ENCODE assay signal across 9 cellular contexts in the genomic region with DNA sequence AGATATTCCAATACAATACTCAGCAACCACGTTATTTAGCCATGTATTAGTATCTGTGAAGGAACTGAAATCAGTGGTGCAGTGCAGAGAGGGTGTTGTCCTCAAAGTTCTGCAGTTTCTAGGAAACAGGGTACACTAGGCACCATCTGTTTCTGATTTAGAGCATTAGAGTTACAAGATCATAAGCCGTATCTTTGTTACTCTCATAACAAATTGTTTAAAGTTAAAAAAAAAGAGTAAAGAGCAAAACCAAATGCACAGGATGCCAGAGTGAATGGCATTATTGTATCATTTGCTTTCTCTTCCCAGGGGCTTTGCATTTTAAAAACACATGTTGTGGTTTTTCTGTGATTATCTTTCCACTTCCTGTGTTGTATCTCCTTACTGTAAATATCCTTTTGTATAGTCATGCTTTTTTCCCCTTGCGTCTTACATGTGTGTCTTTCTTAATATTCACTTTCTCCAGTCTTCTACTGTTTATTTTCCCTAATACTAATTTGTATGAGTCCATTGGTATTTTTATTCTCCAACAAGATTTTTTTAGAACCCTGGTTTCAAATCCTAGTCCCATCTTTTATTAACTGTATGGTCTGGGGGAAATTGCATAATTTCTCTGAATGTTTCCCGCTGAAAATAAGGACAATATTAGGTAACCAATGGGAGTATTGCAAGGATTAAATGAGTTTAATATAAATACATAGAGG. TPM values are rescaled to one million over a fixed set of nuclear protein-coding genes. Genes with fewer than 3 reads are reported as not detected.
DNase-seq lines count a peak whose midpoint lies in the region; ATAC-seq and TF ChIP-seq lines count a peak whose summit lies in the region.
"Had no signal": no experiment of that assay in that cellular context is flagged by ENCODE, and none has a peak within 500 bp of the region (broad histone marks: within the 10 kb centered on the region; RNA-seq: fewer than 3 reads in every experiment).

No MANE protein-coding gene starts in this region.

- peak; percentile 49 for ATAC-seq in GM21723 (IDR thresholded peaks at IDR 0.05; ENCODE audit: unreplicated experiment)

- no peaks in the 10 kb centered on the region for H3K79me2 ChIP-seq in DOHH2 (ENCODE audit: control insufficient read depth, low read length)

- peak overlapping the region; percentile 36 for H3K4me2 ChIP-seq in DOHH2 (ENCODE audit: low read length)

- H3K9me3 ChIP-seq in DOHH2 (ENCODE audit: control insufficient read depth, insufficient read depth, low read length) = no peaks in the 10 kb centered on the region

- TF ChIP-seq CTCF in DOHH2 (IDR thresholded peaks at IDR 0.05; ENCODE audit: low read depth, low read length, poor library complexity, severe bottlenecking) (no peak), fibroblast of pulmonary artery (IDR thresholded peaks at IDR 0.05; ENCODE audit: low read length, missing control alignments) (no peak)

- no peaks in the 10 kb centered on the region for H3K9me2 ChIP-seq in DOHH2 (replicated peaks; ENCODE audit: control insufficient read depth, low read length)

- peaks cover 19% of the 10 kb centered on the region for H3F3A ChIP-seq in DOHH2 (ENCODE audit: control insufficient read depth, insufficient read depth)

- no peak overlapping the region for H3K4me3 ChIP-seq in DOHH2 (ENCODE audit: low read length)
- no peak overlapping the region for H3K4me3 ChIP-seq in fibroblast of pulmonary artery (replicated peaks; ENCODE audit: low read depth, low read length)
- H3K4me3 ChIP-seq: lung had no signal

- H4K20me1 ChIP-seq in DOHH2 (ENCODE audit: control insufficient read depth, insufficient read depth, low read depth, low read length) = peaks cover 6% of the 10 kb centered on the region; the same call in 1 of the 2 replicates

- H3K27ac ChIP-seq in DOHH2 (ENCODE audit: low read depth, low read length) = no peak overlapping the region

- H3K36me3 ChIP-seq in DOHH2 (ENCODE audit: control insufficient read depth, low read length) = no peaks in the 10 kb centered on the region

- peaks cover 62% of the 10 kb centered on the region for H3K27me3 ChIP-seq in DOHH2 (ENCODE audit: control insufficient read depth, low read length)

- H3K4me1 ChIP-seq in DOHH2 (ENCODE audit: control insufficient read depth, low read length) = peaks cover 42% of the 10 kb centered on the region

- DNase-seq in NCI-H460 (ENCODE audit: extremely low read depth, low read depth) (peak; percentile 47), fibroblast of pulmonary artery (ENCODE audit: low read depth) (peak; percentile 78), globus pallidus (ENCODE audit: low spot score) (no peak), anterior cingulate cortex (lab: John Stamatoyannopoulos, UW) (no peak), DMS79 (lab: John Stamatoyannopoulos, UW) (no peak)
- no peak for DNase-seq in stimulated activated CD4-positive, alpha-beta T cell treated with anti-CD3 and anti-CD28 coated beads, Interleukin-4, amount 100 ng/mL, for 1 hour

RNA-seq across cellular contexts. Expression of gene NUP160, which starts 15.2 kb away (rescaled TPM):
- total RNA-seq in NCI-H460 (2014; rRNA removed; shearing (Covaris generic)) = 28.0 and 35.6 TPM in 2 replicates
- polyA plus RNA-seq in NCI-H460 (2014; cell fraction: nucleus; rRNA removed) = 40.2 and 51.8 TPM in 2 replicates

Comparison
In these comparisons a context has a peak if more than half of its experiments do, and no peak if none do; other contexts are left out.
1. DNase-seq: peak in NCI-H460 (single experiment) and fibroblast of pulmonary artery (single experiment); none in globus pallidus (single experiment), anterior cingulate cortex (0 of 58), stimulated activated CD4-positive, alpha-beta T cell treated with anti-CD3 and anti-CD28 coated beads, Interleukin-4, amount 100 ng/mL, for 1 hour (single experiment) and DMS79 (single experiment).